ENCODE assay signal across 8 cellular contexts in the genomic region with DNA sequence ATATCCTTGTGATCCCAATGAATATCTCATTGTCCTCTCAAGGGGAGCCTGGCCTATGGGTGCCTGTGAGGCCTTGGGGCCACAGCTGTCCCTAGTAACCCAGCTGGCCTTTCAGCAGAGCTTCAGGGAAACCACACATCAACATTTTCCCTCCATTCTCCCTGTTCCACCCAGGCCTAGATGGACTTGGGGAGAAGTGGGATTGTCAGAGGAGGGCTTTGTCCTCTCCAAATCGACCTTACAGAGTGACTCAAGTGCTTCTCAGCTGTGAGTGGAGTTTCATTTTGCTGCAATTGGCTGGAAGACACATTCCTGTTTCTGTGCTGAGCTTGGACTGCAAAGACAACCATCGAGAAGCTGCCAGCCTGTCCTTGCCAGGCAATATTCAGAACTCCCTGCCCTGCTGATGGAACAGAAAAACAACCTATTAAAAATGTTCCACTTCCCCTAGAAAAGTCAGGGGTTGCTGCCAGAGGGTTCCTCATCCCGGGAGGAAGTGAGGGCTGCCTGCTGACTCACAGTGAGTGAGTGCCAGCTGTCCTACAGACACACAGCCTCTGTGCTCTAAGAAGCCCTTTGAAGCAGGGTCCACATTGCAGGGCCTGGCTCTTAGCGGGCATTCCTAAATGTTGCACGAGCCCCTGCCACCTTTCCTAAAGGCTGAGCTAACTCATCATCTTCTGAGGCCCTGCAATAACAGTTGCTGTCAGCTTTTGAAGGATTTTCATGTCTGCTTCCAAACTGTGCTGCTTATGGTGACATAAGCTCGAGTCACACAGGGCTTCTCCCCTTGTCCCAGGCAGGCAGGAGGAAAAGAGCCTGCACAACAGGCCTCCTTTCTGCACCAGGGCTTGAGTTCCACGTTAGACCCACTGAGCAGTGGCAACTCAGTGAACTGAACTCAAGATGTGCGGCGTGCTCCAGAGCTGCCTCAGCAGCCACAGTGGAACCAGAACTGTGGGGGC. TPM values are rescaled to one million over a fixed set of nuclear protein-coding genes. Genes with fewer than 3 reads are reported as not detected.
DNase-seq lines count a peak whose midpoint lies in the region; FAIRE-seq and TF ChIP-seq lines count a peak whose summit lies in the region.

No MANE protein-coding gene starts in this region.

- H3K4me1 Mint-ChIP-seq in mesothelial cell of epicardium (no peaks in the 10 kb centered on the region), type B pancreatic cell (ENCODE audit: unreplicated experiment) (peaks cover 10% of the 10 kb centered on the region)

- H3K4me3 Mint-ChIP-seq in mesothelial cell of epicardium: no peak overlapping the region
- no peak overlapping the region for H3K4me3 Mint-ChIP-seq in type B pancreatic cell

- TF ChIP-seq CTCF in mesothelial cell of epicardium (IDR thresholded peaks at IDR 0.05; ENCODE audit: unreplicated experiment) (no peak), type B pancreatic cell (conservative IDR thresholded peaks at IDR 0.05) (no peak)

- H3K27me3 Mint-ChIP-seq in mesothelial cell of epicardium (ENCODE audit: low read depth) (no peaks in the 10 kb centered on the region), type B pancreatic cell (no peaks in the 10 kb centered on the region)

- H3K36me3 Mint-ChIP-seq in mesothelial cell of epicardium: no peaks in the 10 kb centered on the region
- H3K36me3 Mint-ChIP-seq in type B pancreatic cell: no peaks in the 10 kb centered on the region

- no peak overlapping the region for H3K27ac Mint-ChIP-seq in mesothelial cell of epicardium
- no peak overlapping the region for H3K27ac Mint-ChIP-seq in type B pancreatic cell

- FAIRE-seq in urothelium cell line (lab: Jason Lieb, UNC): no peak

- H3K9me3 Mint-ChIP-seq in mesothelial cell of epicardium (no peaks in the 10 kb centered on the region), type B pancreatic cell (no peaks in the 10 kb centered on the region)

- DNase-seq in Daoy (ENCODE audit: low read depth) (peak; percentile 78), NCI-H345 treated with DMSO at 0.1 percent for 48 hours (lab: John Stamatoyannopoulos, UW; ENCODE audit: unreplicated experiment) (peak; percentile 54), dedifferentiated amniotic fluid mesenchymal stem cell (ENCODE audit: extremely low spot score) (peak; percentile 62), lung microvascular endothelial cell (ENCODE audit: low read depth in 2 of 2) (peak; percentile 81 to 85), urothelium cell line (ENCODE audit: low spot score) (peak; percentile 66), NCI-H2029 (lab: John Stamatoyannopoulos, UW) (no peak), mesothelial cell of epicardium (ENCODE audit: low spot score in 2 of 2, unreplicated experiment in 2 of 2) (no peak), type B pancreatic cell (ENCODE audit: extremely low spot score, unreplicated experiment) (no peak)

RNA-seq across cellular contexts. Expression of gene STRA8, which starts 20.5 kb away (rescaled TPM):
- total RNA-seq in Daoy (2014; rRNA removed; shearing (Covaris generic)): not detected in 2 replicates
- total RNA-seq in lung microvascular endothelial cell (not detected in 2 replicates), mesothelial cell of epicardium (not detected in 3 replicates), type B pancreatic cell (ENCODE audit: low replicate concordance) (not detected in 2 replicates)

RNA-seq across cellular contexts. Expression of gene WDR91, which starts 42.8 kb away (rescaled TPM):
- 3.7 and 16.8 TPM in 2 replicates for total RNA-seq in Daoy (2014; rRNA removed; shearing (Covaris generic))
- total RNA-seq in lung microvascular endothelial cell (4.0 and 4.4 TPM in 2 replicates), mesothelial cell of epicardium (15.0 to 17.4 TPM (median 16.5 TPM) in 3 replicates), type B pancreatic cell (ENCODE audit: low replicate concordance) (10.0 and 25.8 TPM in 2 replicates)

Comparison
In these comparisons a context has a peak if more than half of its experiments do, and no peak if none do; other contexts are left out.
1. DNase-seq: peak in Daoy (single experiment), NCI-H345 treated with DMSO at 0.1 percent for 48 hours (single experiment), dedifferentiated amniotic fluid mesenchymal stem cell (single experiment), lung microvascular endothelial cell (2 of 2) and urothelium cell line (single experiment); none in NCI-H2029 (single experiment), mesothelial cell of epicardium (0 of 2) and type B pancreatic cell (single experiment).